ENCODE assay signal across 8 cellular contexts in the genomic region with DNA sequence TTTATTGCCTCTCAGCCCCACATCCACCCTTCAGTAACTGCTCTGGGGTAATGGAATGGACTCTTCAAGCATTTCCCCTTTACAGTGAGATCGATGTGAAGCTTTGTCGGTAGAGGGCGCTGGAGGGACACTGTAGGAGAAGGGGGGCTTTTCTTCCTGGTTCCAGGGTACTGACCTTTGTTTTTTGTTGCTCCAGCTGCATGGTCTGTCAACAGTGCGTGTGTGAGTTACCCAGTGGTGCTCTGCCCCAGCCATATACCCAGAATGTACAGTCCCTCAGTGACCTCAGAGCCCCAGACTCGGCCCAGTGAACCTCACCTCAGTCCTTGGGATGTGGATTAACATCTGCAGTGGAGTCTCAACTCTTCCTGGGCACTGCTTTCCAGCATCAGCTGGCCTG.
A peak's percentile ranks its signal among the peaks of the same experiment; 100 is the strongest.
DNase-seq lines count a peak whose midpoint lies in the region; ATAC-seq, FAIRE-seq and TF ChIP-seq lines count a peak whose summit lies in the region.

No MANE protein-coding gene starts in this region.

- POLR2A ChIA-PET in activated CD4-positive, alpha-beta T cell treated with anti-CD3 and anti-CD28 coated beads, Interleukin-2, amount 10 ng/mL, durations not matched to agents 7 days and 5 days (lab: Charles Lee): no interaction called here

- no peaks in the 10 kb centered on the region for H3K9me3 Mint-ChIP-seq in activated CD4-positive, alpha-beta T cell treated with anti-CD3 and anti-CD28 coated beads, Interleukin-2, amount 10 ng/mL, durations not matched to agents 7 days and 5 days
- peaks cover 2% of the 10 kb centered on the region for H3K9me3 Mint-ChIP-seq in glutamatergic neuron (ENCODE audit: unreplicated experiment)

- H3K27ac Mint-ChIP-seq in activated CD4-positive, alpha-beta T cell treated with anti-CD3 and anti-CD28 coated beads, Interleukin-2, amount 10 ng/mL, durations not matched to agents 7 days and 5 days: no peak overlapping the region
- H3K27ac Mint-ChIP-seq in glutamatergic neuron (ENCODE audit: unreplicated experiment): no peak overlapping the region

- FAIRE-seq in GM18507 (lab: Jason Lieb, UNC): no peak

- no peaks in the 10 kb centered on the region for H3K4me1 Mint-ChIP-seq in activated CD4-positive, alpha-beta T cell treated with anti-CD3 and anti-CD28 coated beads, Interleukin-2, amount 10 ng/mL, durations not matched to agents 7 days and 5 days
- H3K4me1 Mint-ChIP-seq in glutamatergic neuron (ENCODE audit: low read depth, unreplicated experiment): peaks cover 14% of the 10 kb centered on the region

- DNase-seq in AG20443 (ENCODE audit: low spot score): peak; percentile 70
- peak; percentile 18 for DNase-seq in GM18507 (ENCODE audit: extremely low spot score, insufficient read length, low read depth)
- DNase-seq in NCI-H1694 (lab: John Stamatoyannopoulos, UW): peak; percentile 81
- DNase-seq in activated CD4-positive, alpha-beta T cell treated with anti-CD3 and anti-CD28 coated beads, Interleukin-2, amount 10 ng/mL, durations not matched to agents 7 days and 5 days: peak; percentile 44
- DNase-seq in glutamatergic neuron: peak; percentile 83
- DNase-seq in retina: peak; percentile 60

- ATAC-seq in GM19467 (IDR thresholded peaks at IDR 0.05; ENCODE audit: unreplicated experiment) (no peak), GM18861 (IDR thresholded peaks at IDR 0.05; ENCODE audit: unreplicated experiment) (no peak)

- CTCF ChIA-PET in activated CD4-positive, alpha-beta T cell treated with anti-CD3 and anti-CD28 coated beads, Interleukin-2, amount 10 ng/mL, durations not matched to agents 7 days and 5 days (lab: Charles Lee): interaction anchor here (0.5 to 0.6 kb wide), 2 partner anchors 71 to 1035 kb away, joined by 3 read pairs; no protein-coding TSS in a partner anchor

- TF ChIP-seq CTCF in glutamatergic neuron (IDR thresholded peaks at IDR 0.05; ENCODE audit: partially characterized antibody, unreplicated experiment): peak; percentile 82

- peaks cover 13% of the 10 kb centered on the region for H3K27me3 Mint-ChIP-seq in activated CD4-positive, alpha-beta T cell treated with anti-CD3 and anti-CD28 coated beads, Interleukin-2, amount 10 ng/mL, durations not matched to agents 7 days and 5 days
- H3K27me3 Mint-ChIP-seq in glutamatergic neuron (ENCODE audit: unreplicated experiment): peaks cover under 1% of the 10 kb centered on the region

- no peak overlapping the region for H3K4me3 Mint-ChIP-seq in activated CD4-positive, alpha-beta T cell treated with anti-CD3 and anti-CD28 coated beads, Interleukin-2, amount 10 ng/mL, durations not matched to agents 7 days and 5 days
- no peak overlapping the region for H3K4me3 Mint-ChIP-seq in glutamatergic neuron (ENCODE audit: unreplicated experiment)

- H3K36me3 Mint-ChIP-seq in activated CD4-positive, alpha-beta T cell treated with anti-CD3 and anti-CD28 coated beads, Interleukin-2, amount 10 ng/mL, durations not matched to agents 7 days and 5 days (ENCODE audit: low read depth): no peaks in the 10 kb centered on the region
- H3K36me3 Mint-ChIP-seq in glutamatergic neuron (ENCODE audit: unreplicated experiment): no peaks in the 10 kb centered on the region

Comparison
In these comparisons a context has a peak if more than half of its experiments do, and no peak if none do; other contexts are left out.
1. DNase-seq: peak in every context shown above with its lines; median percentile 83 in glutamatergic neuron; 81 in NCI-H1694; 70 in AG20443; 60 in retina; 44 in activated CD4-positive, alpha-beta T cell treated with anti-CD3 and anti-CD28 coated beads, Interleukin-2, amount 10 ng/mL, durations not matched to agents 7 days and 5 days; 18 in GM18507.